ENCODE assay signal across 18 cellular contexts in the genomic region with DNA sequence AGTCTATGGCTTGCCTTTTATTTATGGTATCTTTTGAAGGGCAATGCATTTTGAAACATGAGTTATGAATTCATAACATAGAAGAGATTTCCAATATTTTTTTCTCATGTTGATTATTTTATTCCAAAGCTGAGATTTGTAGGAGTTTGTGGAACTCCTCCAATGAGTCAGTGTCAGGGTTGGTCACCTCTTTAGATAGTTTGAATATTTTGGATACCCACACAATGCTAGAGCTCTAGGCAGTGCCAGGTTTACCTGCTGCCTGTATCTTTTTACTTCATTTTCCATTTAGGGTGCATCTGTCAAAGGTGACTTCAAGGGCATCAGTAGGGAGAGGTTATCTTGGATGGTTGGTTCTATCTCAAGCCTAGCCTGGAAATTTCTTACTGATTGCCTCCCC.
"Had no signal": no experiment of that assay in that cellular context is flagged by ENCODE, and none has a peak within 500 bp of the region (broad histone marks: within the 10 kb centered on the region; RNA-seq: fewer than 3 reads in every experiment).

No MANE protein-coding gene starts in this region.

- H3K27ac ChIP-seq: neutrophil, right lobe of liver, uterus had no signal

- H3K4me3 ChIP-seq: right lobe of liver, uterus had no signal

- H3K9me3 ChIP-seq: neutrophil, right lobe of liver had no signal

- H3K4me1 ChIP-seq: right lobe of liver, uterus had no signal

- ATAC-seq: left ventricle myocardium superior, right lobe of liver had no signal

- H3K36me3 ChIP-seq: right lobe of liver, uterus had no signal

- H3K27me3 ChIP-seq: neutrophil, right lobe of liver, uterus had no signal

- DNase-seq: activated CD4-positive, alpha-beta T cell treated with anti-CD3 and anti-CD28 coated beads for 36 hours; activated CD4-positive, CD25-positive, alpha-beta regulatory T cell; activated naive CD4-positive, alpha-beta T cell treated with Interleukin-2 at 50 U/mL for 16 hours; activated T-cell treated with anti-CD3 and anti-CD28 coated beads for 4 hours; activated T-cell treated with anti-CD3 and anti-CD28 coated beads, Interleukin-2, amount 50 U/mL, for 72 hours; amniotic stem cell; endodermal cell; head of caudate nucleus; left ventricle myocardium superior; naive B cell; nephron progenitor cell; right lobe of liver; stimulated activated CD4-positive, alpha-beta T cell treated with anti-CD3 and anti-CD28 coated beads, Interleukin-12 subunit alpha, Interleukin-12 subunit beta, amount 100 ng/mL, for 4 hours; stimulated activated CD4-positive, alpha-beta T cell treated with anti-CD3 and anti-CD28 coated beads, Interleukin-4, amount 100 ng/mL, for 1 hour; stimulated activated naive CD8-positive, alpha-beta T cell treated with anti-CD3 and anti-CD28 coated beads, Interleukin-15, Interleukin-2, amounts not matched to agents 100 U/mL and 50 U/mL, for 24 hours; substantia nigra; uterus had no signal
